8 cellular contexts compared by ENCODE assay signal in genomic region chr9:128203024-128203841, GRCh38. TPM values are rescaled to one million over a fixed set of nuclear protein-coding genes. Genes with fewer than 3 reads are reported as not detected.
DNase-seq lines count a peak whose midpoint lies in the region; ATAC-seq and TF ChIP-seq lines count a peak whose summit lies in the region.

Gene DNM1 (plus strand): TSS chr9:128203379. CDS start chr9:128203471, 92 bp downstream.

- peak within 1 kb of the TSS; percentile 56 to 83 (median 72); a peak in 21 of 22 replicates for H3K9ac ChIP-seq in BLaER1 treated with 17β-estradiol and CSF1 and Interleukin-3, amounts not matched to agents 10 nM and 100 nM
- peak within 1 kb of the TSS in 1 of 2 donors; percentile 42 for H3K9ac ChIP-seq in stomach smooth muscle (ENCODE audit: low read length in 2 of 2)

- ATAC-seq in GM19328 (IDR thresholded peaks at IDR 0.05; ENCODE audit: unreplicated experiment) (peak; percentile 86), foreskin keratinocyte (peak; percentile 62)

- no peaks in the 10 kb centered on the region for H3K27me3 Mint-ChIP-seq in neural crest cell (ENCODE audit: low read depth)

- H3K4me1 Mint-ChIP-seq in neural crest cell, result peaks cover 35% of the 10 kb centered on the region

- peak within 1 kb of the TSS; percentile 60 to 76 (median 70) for H3K4me3 ChIP-seq in BLaER1 treated with 17β-estradiol and CSF1 and Interleukin-3, amounts not matched to agents 10 nM and 100 nM
- peak within 1 kb of the TSS; percentile 70 to 78 for H3K4me3 ChIP-seq in stomach smooth muscle (ENCODE audit: low read length in 2 of 2)

- H3K9me3 ChIP-seq in BLaER1 treated with 17β-estradiol and CSF1 and Interleukin-3, amounts not matched to agents 10 nM and 100 nM (replicated peaks in 1 of 11), result no peaks in the 10 kb centered on the region
- no peaks in the 10 kb centered on the region for H3K9me3 ChIP-seq in stomach smooth muscle (ENCODE audit: control insufficient read depth in 2 of 2, low read length in 2 of 2)

- H3K4me3 Mint-ChIP-seq in neural crest cell, result peak within 1 kb of the TSS; percentile 93

- no peaks in the 10 kb centered on the region for H4K20me1 ChIP-seq in BLaER1 treated with 17β-estradiol and CSF1 and Interleukin-3, amounts not matched to agents 10 nM and 100 nM

- H3K9me3 Mint-ChIP-seq in neural crest cell, result no peaks in the 10 kb centered on the region

- H3K4me1 ChIP-seq in BLaER1 treated with 17β-estradiol and CSF1 and Interleukin-3, amounts not matched to agents 10 nM and 100 nM, result peaks cover 32 to 60% (median 52%) of the 10 kb centered on the region in 10 experiments
- no peaks in the 10 kb centered on the region for H3K4me1 ChIP-seq in foreskin keratinocyte
- H3K4me1 ChIP-seq in stomach smooth muscle (ENCODE audit: control insufficient read depth, insufficient read depth, low read length), result peaks cover 12% of the 10 kb centered on the region

- peak within 1 kb of the TSS; percentile 98 for H3K27ac Mint-ChIP-seq in neural crest cell (ENCODE audit: unreplicated experiment)

- POLR2A ChIA-PET in RWPE1 (lab: Yijun Ruan, JAX; ENCODE audit: low non-redundant PET), result interaction anchor here (1.0 kb wide), 1 partner anchor 47 kb away, joined by 3 read pairs; no protein-coding TSS in a partner anchor

- H3K36me3 ChIP-seq in BLaER1 treated with 17β-estradiol and CSF1 and Interleukin-3, amounts not matched to agents 10 nM and 100 nM, result no peaks in the 10 kb centered on the region
- no peaks in the 10 kb centered on the region for H3K36me3 ChIP-seq in stomach smooth muscle (ENCODE audit: control insufficient read depth in 2 of 2, insufficient read depth in 2 of 2, low read length in 2 of 2)

- CTCF ChIA-PET in RWPE1 (lab: Yijun Ruan, JAX), result interaction anchor here (0.6 to 1.0 kb wide), 8 partner anchors 11 to 770 kb away, joined by 3 to 5 read pairs (median 4); no protein-coding TSS in a partner anchor

- DNase-seq in HT-29 (ENCODE audit: low spot score), result peak; percentile 76
- DNase-seq in RWPE1 (ENCODE audit: low spot score), result peak; percentile 99
- DNase-seq in activated gamma-delta T cell (lab: John Stamatoyannopoulos, UW), result peak; percentile 59
- DNase-seq in foreskin keratinocyte, result no peak
- DNase-seq in neural crest cell (ENCODE audit: low read depth, low spot score), result peak; percentile 66

- H3K27ac ChIP-seq in BLaER1 treated with 17β-estradiol and CSF1 and Interleukin-3, amounts not matched to agents 10 nM and 100 nM, result peak within 1 kb of the TSS in 9 of 11 experiments; percentile 14 to 67 (median 63); a peak in 17 of 22 replicates
- H3K27ac ChIP-seq in RWPE1 (peak within 1 kb of the TSS; percentile 74), foreskin keratinocyte (no peak within 1 kb of the TSS), stomach smooth muscle (ENCODE audit: low read length) (no peak within 1 kb of the TSS)

- H3K27me3 ChIP-seq in BLaER1 treated with 17β-estradiol and CSF1 and Interleukin-3, amounts not matched to agents 10 nM and 100 nM, result peaks cover 0 to 3% (median 0%) of the 10 kb centered on the region in 11 experiments; a peak in 2 of 22 replicates
- H3K27me3 ChIP-seq in foreskin keratinocyte (peaks cover 19% of the 10 kb centered on the region), stomach smooth muscle (ENCODE audit: control insufficient read depth in 1 of 2, insufficient read depth in 2 of 2, low read length in 2 of 2) (peaks cover 7 to 9% of the 10 kb centered on the region in 2 donors)

- peak within 1 kb of the TSS; percentile 97 to 100 (median 99) for H3K4me2 ChIP-seq in BLaER1 treated with 17β-estradiol and CSF1 and Interleukin-3, amounts not matched to agents 10 nM and 100 nM

- peak; percentile 100 for TF ChIP-seq CTCF in RWPE1 (conservative IDR thresholded peaks at IDR 0.05; ENCODE audit: low read depth)
- TF ChIP-seq CTCF in foreskin keratinocyte (conservative IDR thresholded peaks at IDR 0.05), result peak; percentile 98
- TF ChIP-seq CTCF in neural crest cell (conservative IDR thresholded peaks at IDR 0.05), result peak; percentile 89

- no peaks in the 10 kb centered on the region for H3K36me3 Mint-ChIP-seq in neural crest cell (ENCODE audit: low read depth)

RNA-seq across cellular contexts. Expression of gene DNM1, which starts in this region (rescaled TPM):
- total RNA-seq in HT-29 (2014; rRNA removed; shearing (Covaris generic)), result 83.8 and 87.7 TPM in 2 replicates
- 0.74 and 1.4 TPM in 2 replicates for total RNA-seq in foreskin keratinocyte
- polyA plus RNA-seq in foreskin keratinocyte, result 0.68 and 1.3 TPM in 2 replicates
- 84.0 and 87.2 TPM in 2 replicates for total RNA-seq in neural crest cell

Comparison
In these comparisons a context has a peak if more than half of its experiments do, and no peak if none do; other contexts are left out.
1. RNA of gene DNM1 (total RNA-seq): 83.8 to 87.7 TPM in HT-29 and 84.0 to 87.2 TPM in neural crest cell; 0.74 to 1.4 TPM in foreskin keratinocyte; every median in the first group is over 10 times any median in the second.
2. H3K27ac ChIP-seq: peak in BLaER1 treated with 17β-estradiol and CSF1 and Interleukin-3, amounts not matched to agents 10 nM and 100 nM (9 of 11) and RWPE1 (single experiment); none in foreskin keratinocyte (single experiment) and stomach smooth muscle (single experiment).
3. DNase-seq: peak in HT-29 (single experiment), RWPE1 (single experiment), activated gamma-delta T cell (single experiment) and neural crest cell (single experiment); none in foreskin keratinocyte (0 of 2).
4. Peak in every context shown above with its lines, with median percentiles within 50 percentile points of each other: CTCF ChIP-seq.